21 cellular contexts compared by ENCODE assay signal in genomic region chr3:30428251-30428650, GRCh38.
DNase-seq lines count a peak whose midpoint lies in the region; ATAC-seq and TF ChIP-seq lines count a peak whose summit lies in the region.
"Had no signal": no experiment of that assay in that cellular context is flagged by ENCODE, and none has a peak within 500 bp of the region (broad histone marks: within the 10 kb centered on the region; RNA-seq: fewer than 3 reads in every experiment).

No MANE protein-coding gene starts in this region.

- H3K9me3 ChIP-seq in mammary epithelial cell (replicated peaks; ENCODE audit: insufficient read depth, low read length) (no peaks in the 10 kb centered on the region), gastrocnemius medialis (no peaks in the 10 kb centered on the region)
- H3K9me3 ChIP-seq: right lobe of liver, upper lobe of left lung had no signal

- H3K9ac ChIP-seq in mammary epithelial cell (ENCODE audit: insufficient read depth, low read length) = no peak overlapping the region

- in situ Hi-C loops in ACHN (cut with HindIII; ENCODE audit: low pct_ligation_motif_present, low pct_unique_long_range_greater_than_20kb, low sequenced_read_pairs) = no loop called here
- in situ Hi-C loops in mammary epithelial cell (cut with MboI; ENCODE audit: low sequenced_read_pairs in 2 of 2) = no loop called here
- in situ Hi-C loops in gastrocnemius medialis (cut with MboI; ENCODE audit: low sequenced_read_pairs in 4 of 4) = no loop called here

- TF ChIP-seq POLR2A in gastrocnemius medialis (IDR thresholded peaks at IDR 0.05) = no peak

- H3K4me3 ChIP-seq in mammary epithelial cell (replicated peaks in 1 of 3; ENCODE audit: insufficient read depth in 1 of 3, low read depth in 2 of 3, low read length in 3 of 3) (no peak overlapping the region), gastrocnemius medialis (no peak overlapping the region)
- H3K4me3 ChIP-seq: right lobe of liver, upper lobe of left lung had no signal

- peak; percentile 55 for DNase-seq in ACHN
- peak; percentile 33 for DNase-seq in HS-5 (ENCODE audit: low read depth)
- DNase-seq in mammary epithelial cell = peak; percentile 32
- peak; percentile 78 for DNase-seq in iris pigment epithelial cell (ENCODE audit: low read depth)
- no peak for DNase-seq in natural killer cell
- no peak for DNase-seq in NCI-H1436 (lab: John Stamatoyannopoulos, UW)
- DNase-seq in gastrocnemius medialis = no peak
- DNase-seq: activated CD8-positive, alpha-beta T cell treated with anti-CD3 and anti-CD28 coated beads for 36 hours; activated T-cell treated with anti-CD3 and anti-CD28 coated beads, Interleukin-2, amount 50 U/mL, for 4 hours; KG1; NCI-H1048; NCI-H2107; NCI-H526 treated with DMSO at 0.1 percent for 48 hours; right lobe of liver; SHP77 treated with DMSO at 0.1 percent for 48 hours; stimulated activated naive CD8-positive, alpha-beta T cell treated with anti-CD3 and anti-CD28 coated beads, Interleukin-15, amount 100 ng/mL, for 72 hours; upper lobe of left lung; WERI-Rb-1 had no signal

- no TSS peak for BruUV-seq in mammary epithelial cell (replicated peaks; lab: Mats Ljungman, UMichigan)

- H3K4me2 ChIP-seq in mammary epithelial cell (ENCODE audit: insufficient read depth, low read depth, low read length) = no peak overlapping the region

- no peaks in the 10 kb centered on the region for H3K36me3 Mint-ChIP-seq in natural killer cell

- H3K27ac ChIP-seq in mammary epithelial cell (ENCODE audit: insufficient read depth, low read depth, low read length) (no peak overlapping the region), gastrocnemius medialis (no peak overlapping the region)
- H3K27ac ChIP-seq: right lobe of liver, upper lobe of left lung, WERI-Rb-1 had no signal

- peaks cover 12 to 15% of the 10 kb centered on the region in 2 donors for H3K27me3 Mint-ChIP-seq in natural killer cell (ENCODE audit: low read depth in 2 of 2)
- H3K27me3 Mint-ChIP-seq: activated CD8-positive, alpha-beta T cell treated with anti-CD3 and anti-CD28 coated beads for 36 hours; activated naive CD4-positive, alpha-beta T cell treated with anti-CD3 and anti-CD28 coated beads, Interleukin-2, amount 50 U/mL, for 24 hours; stimulated activated naive CD8-positive, alpha-beta T cell treated with anti-CD3 and anti-CD28 coated beads, Interleukin-15, amount 100 ng/mL, for 72 hours had no signal

- H3K27ac Mint-ChIP-seq in natural killer cell = no peak overlapping the region
- H3K27ac Mint-ChIP-seq: activated CD8-positive, alpha-beta T cell treated with anti-CD3 and anti-CD28 coated beads for 36 hours; activated naive CD4-positive, alpha-beta T cell treated with anti-CD3 and anti-CD28 coated beads, Interleukin-2, amount 50 U/mL, for 24 hours; stimulated activated naive CD8-positive, alpha-beta T cell treated with anti-CD3 and anti-CD28 coated beads, Interleukin-15, amount 100 ng/mL, for 72 hours; T-helper 1 cell treated with Interleukin-12 subunit alpha and Interleukin-12 subunit beta and Interleukin-4 antibody, amounts not matched to agents 30 μg/mL and 1 μg/mL, for 36 hours had no signal

- ATAC-seq in natural killer cell (no peak), GM19455 (IDR thresholded peaks at IDR 0.05; ENCODE audit: unreplicated experiment) (no peak), gastrocnemius medialis (no peak)
- ATAC-seq: activated CD8-positive, alpha-beta T cell treated with anti-CD3 and anti-CD28 coated beads for 36 hours; activated T-cell treated with anti-CD3 and anti-CD28 coated beads, Interleukin-2, amount 50 U/mL, for 4 hours; right lobe of liver; stimulated activated naive CD8-positive, alpha-beta T cell treated with anti-CD3 and anti-CD28 coated beads, Interleukin-15, amount 100 ng/mL, for 72 hours had no signal

- intact Hi-C loops in mammary epithelial cell (cut with micrococcal nuclease) = no loop called here
- intact Hi-C loops in natural killer cell (cut with micrococcal nuclease) = no loop called here
- intact Hi-C loops in gastrocnemius medialis (cut with DNase I; ENCODE audit: low total_unique reads) = no loop called here

- H3K4me1 ChIP-seq in mammary epithelial cell (ENCODE audit: insufficient read depth, low read length) (peaks cover 5% of the 10 kb centered on the region), gastrocnemius medialis (peaks cover 12 to 20% of the 10 kb centered on the region in 2 donors)
- H3K4me1 ChIP-seq: right lobe of liver had no signal

- H3K4me1 Mint-ChIP-seq in natural killer cell = no peaks in the 10 kb centered on the region
- H3K4me1 Mint-ChIP-seq: activated naive CD4-positive, alpha-beta T cell treated with anti-CD3 and anti-CD28 coated beads, Interleukin-2, amount 50 U/mL, for 24 hours; stimulated activated naive CD8-positive, alpha-beta T cell treated with anti-CD3 and anti-CD28 coated beads, Interleukin-15, amount 100 ng/mL, for 72 hours had no signal

- H3K36me3 ChIP-seq in mammary epithelial cell (ENCODE audit: insufficient read depth, low read length) = no peaks in the 10 kb centered on the region
- H3K36me3 ChIP-seq in gastrocnemius medialis = no peaks in the 10 kb centered on the region
- H3K36me3 ChIP-seq: right lobe of liver, upper lobe of left lung, WERI-Rb-1 had no signal

- H3K79me2 ChIP-seq in mammary epithelial cell (ENCODE audit: insufficient read depth, low read length) = no peaks in the 10 kb centered on the region

- no peak for TF ChIP-seq CTCF in mammary epithelial cell (conservative IDR thresholded peaks at IDR 0.05 in 1 of 2, IDR thresholded peaks at IDR 0.05 in 1 of 2; ENCODE audit: extremely low read depth in 1 of 2, insufficient read depth in 1 of 2, low read depth in 1 of 2, low read length in 2 of 2)
- no peak for TF ChIP-seq CTCF in natural killer cell (IDR thresholded peaks at IDR 0.05)
- no peak for TF ChIP-seq CTCF in gastrocnemius medialis (IDR thresholded peaks at IDR 0.05 in 4 of 5, conservative IDR thresholded peaks at IDR 0.05 in 1 of 5)

- dilution Hi-C loops in mammary epithelial cell (cut with HindIII; ENCODE audit: low sequenced_read_pairs) = no loop called here

- H3K9me3 Mint-ChIP-seq in natural killer cell = no peaks in the 10 kb centered on the region
- H3K9me3 Mint-ChIP-seq: activated naive CD4-positive, alpha-beta T cell treated with anti-CD3 and anti-CD28 coated beads, Interleukin-2, amount 50 U/mL, for 24 hours; activated T-cell treated with anti-CD3 and anti-CD28 coated beads, Interleukin-2, amount 50 U/mL, for 4 hours had no signal

- CTCF ChIA-PET in mammary epithelial cell (lab: Charles Lee; ENCODE audit: low non-redundant PET) = no interaction called here

- peak overlapping the region; percentile 0 for H2AFZ ChIP-seq in mammary epithelial cell (ENCODE audit: low read depth, low read length)

- H3K27me3 ChIP-seq in mammary epithelial cell (ENCODE audit: insufficient read depth, low read length) = no peaks in the 10 kb centered on the region
- no peaks in the 10 kb centered on the region for H3K27me3 ChIP-seq in gastrocnemius medialis
- H3K27me3 ChIP-seq: right lobe of liver, upper lobe of left lung had no signal

- no peak overlapping the region for H3K4me3 Mint-ChIP-seq in natural killer cell
- H3K4me3 Mint-ChIP-seq: activated CD8-positive, alpha-beta T cell treated with anti-CD3 and anti-CD28 coated beads for 36 hours; activated naive CD4-positive, alpha-beta T cell treated with anti-CD3 and anti-CD28 coated beads, Interleukin-2, amount 50 U/mL, for 24 hours; activated T-cell treated with anti-CD3 and anti-CD28 coated beads, Interleukin-2, amount 50 U/mL, for 4 hours; stimulated activated naive CD8-positive, alpha-beta T cell treated with anti-CD3 and anti-CD28 coated beads, Interleukin-15, amount 100 ng/mL, for 72 hours; T-helper 1 cell treated with Interleukin-12 subunit alpha and Interleukin-12 subunit beta and Interleukin-4 antibody, amounts not matched to agents 30 μg/mL and 1 μg/mL, for 36 hours had no signal

- H4K20me1 ChIP-seq in mammary epithelial cell (ENCODE audit: insufficient read depth, low read length) = no peaks in the 10 kb centered on the region

Comparison
In these comparisons a context has a peak if more than half of its experiments do, and no peak if none do; other contexts are left out.
1. DNase-seq: peak in ACHN (single experiment), HS-5 (single experiment), mammary epithelial cell (single experiment) and iris pigment epithelial cell (single experiment); none in natural killer cell (single experiment), NCI-H1436 (single experiment) and gastrocnemius medialis (0 of 2).